Comparison of ENCODE assay signal across 32 cellular contexts in the genomic region with DNA sequence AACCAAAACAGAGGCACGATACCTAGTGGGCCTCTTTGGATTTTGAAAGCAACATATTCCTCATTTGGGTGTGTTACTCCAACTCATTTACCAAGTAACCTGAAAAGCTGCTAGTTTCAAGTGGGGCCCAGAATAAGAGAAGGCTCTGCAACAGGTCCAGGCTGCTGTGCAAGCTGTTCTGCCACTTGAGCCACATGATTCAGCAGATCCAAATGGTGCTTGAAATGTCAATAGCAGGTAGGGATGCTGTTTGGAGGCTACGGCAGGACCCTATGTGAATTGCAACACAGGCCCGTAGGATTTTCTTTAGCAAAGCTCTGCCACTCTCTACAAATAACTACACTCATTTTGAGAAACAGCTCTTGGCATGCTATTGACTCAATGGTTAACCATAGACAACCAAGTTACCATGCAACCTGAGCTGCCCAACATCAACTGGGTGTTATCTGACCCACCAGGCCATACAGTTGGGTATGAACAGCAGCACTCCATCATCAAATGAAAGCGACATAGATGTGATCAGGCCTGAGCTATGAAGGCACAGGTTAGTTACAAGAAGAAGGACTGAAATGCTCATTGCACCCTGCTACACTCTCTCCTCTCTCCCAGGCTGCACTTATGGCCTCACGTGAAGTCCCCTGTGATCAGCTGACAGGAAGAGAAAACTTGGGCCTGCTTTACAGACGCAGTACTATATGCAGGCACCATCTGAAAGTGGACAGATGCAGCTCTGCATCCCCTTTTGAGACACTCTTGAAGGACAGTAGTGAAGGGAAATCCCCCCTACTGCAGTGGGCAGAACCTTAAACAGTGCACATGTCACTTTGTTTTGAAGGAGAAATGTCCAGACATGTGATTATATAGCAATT. TPM values are rescaled to one million over a fixed set of nuclear protein-coding genes. Genes with fewer than 3 reads are reported as not detected.
DNase-seq lines count a peak whose midpoint lies in the region; ATAC-seq, FAIRE-seq and TF ChIP-seq lines count a peak whose summit lies in the region.
"Had no signal": no experiment of that assay in that cellular context is flagged by ENCODE, and none has a peak within 500 bp of the region (broad histone marks: within the 10 kb centered on the region; RNA-seq: fewer than 3 reads in every experiment).

No MANE protein-coding gene starts in this region.

- H3K36me3 Mint-ChIP-seq in activated T-cell treated with anti-CD3 and anti-CD28 coated beads, Interleukin-2, amount 50 U/mL, for 72 hours (ENCODE audit: insufficient read depth in 2 of 2): peaks cover under 1 to 5% of the 10 kb centered on the region in 2 donors
- H3K36me3 Mint-ChIP-seq in HFFc6 (ENCODE audit: low read depth): peaks cover under 1% of the 10 kb centered on the region; the same call in 1 of the 2 replicates
- H3K36me3 Mint-ChIP-seq: CD8-positive, alpha-beta T cell had no signal

- H3K4me2 ChIP-seq in GM12878 (ENCODE audit: control insufficient read depth, insufficient read depth): no peak overlapping the region

- peak overlapping the region; percentile 27 to 64 for H3K4me3 Mint-ChIP-seq in activated T-cell treated with anti-CD3 and anti-CD28 coated beads, Interleukin-2, amount 50 U/mL, for 72 hours
- no peak overlapping the region for H3K4me3 Mint-ChIP-seq in HFFc6
- H3K4me3 Mint-ChIP-seq: activated B cell treated with CpG ODN at 0.5 μM for 24 hours; B cell; CD8-positive, alpha-beta T cell; naive thymus-derived CD4-positive, alpha-beta T cell had no signal

- no peak for TF ChIP-seq RAD21 in GM12878 (IDR thresholded peaks at IDR 0.05; ENCODE audit: insufficient read depth, low read depth, low read length)

- H3K4me1 Mint-ChIP-seq in activated T-cell treated with anti-CD3 and anti-CD28 coated beads, Interleukin-2, amount 50 U/mL, for 72 hours (ENCODE audit: low read depth): peaks cover 51% of the 10 kb centered on the region
- H3K4me1 Mint-ChIP-seq in HFFc6 (ENCODE audit: low read depth): no peaks in the 10 kb centered on the region

- H3K27me3 ChIP-seq in GM12878 (replicated peaks in 1 of 2; ENCODE audit: control insufficient read depth in 2 of 2, insufficient read depth in 2 of 2, low read length in 1 of 2) (no peaks in the 10 kb centered on the region), thyroid gland (no peaks in the 10 kb centered on the region)
- H3K27me3 ChIP-seq: sigmoid colon had no signal

- H3K9me3 Mint-ChIP-seq in activated T-cell treated with anti-CD3 and anti-CD28 coated beads, Interleukin-2, amount 50 U/mL, for 72 hours: peaks cover under 1 to 6% of the 10 kb centered on the region in 2 donors
- H3K9me3 Mint-ChIP-seq in HFFc6: peaks cover 4% of the 10 kb centered on the region

- CTCF ChIA-PET in GM12878 (lab: Yijun Ruan, JAX): interaction anchor here (1.1 to 1.8 kb wide), 4 partner anchors 10 to 34 kb away, joined by 3 to 7 read pairs (median 3); no protein-coding TSS in a partner anchor

- no peak for FAIRE-seq in GM12878 (lab: Jason Lieb, UNC)
- FAIRE-seq: endometrium had no signal

- peaks cover 22% of the 10 kb centered on the region for H3K27me3 Mint-ChIP-seq in activated T-cell treated with anti-CD3 and anti-CD28 coated beads, Interleukin-2, amount 50 U/mL, for 72 hours (ENCODE audit: low read depth)
- peaks cover 33% of the 10 kb centered on the region for H3K27me3 Mint-ChIP-seq in HFFc6 (ENCODE audit: insufficient read depth)

- H4K20me1 ChIP-seq in GM12878 (ENCODE audit: control insufficient read depth, insufficient read depth): no peaks in the 10 kb centered on the region

- no peaks in the 10 kb centered on the region for H3K79me2 ChIP-seq in GM12878 (ENCODE audit: control insufficient read depth, insufficient read depth, low read length)

- in situ Hi-C loops in GM12878 (cut with MboI): no loop called here

- H3K4me3 ChIP-seq in GM12878 (no peak overlapping the region), thyroid gland (replicated peaks in 1 of 3) (no peak overlapping the region)
- H3K4me3 ChIP-seq: heart left ventricle, left ventricle myocardium inferior, sigmoid colon, SJSA1 had no signal

- 16% methylated on average over 6 of the region's 6 CpGs for WGBS in GM12878 (ENCODE audit: insufficient coverage, insufficient replicate concordance, low lambda C conversion rate, missing lambda C conversion rate)
- 59 to 66% methylated on average over 6 of the region's 6 CpGs for WGBS in thyroid gland, 2 donors

- ATAC-seq in activated T-cell treated with anti-CD3 and anti-CD28 coated beads, Interleukin-2, amount 50 U/mL, for 72 hours (replicated peaks in 1 of 2): peak; percentile 61 to 74
- ATAC-seq in GM12878: peak; percentile 47
- ATAC-seq: CD8-positive, alpha-beta T cell; heart left ventricle; naive thymus-derived CD4-positive, alpha-beta T cell had no signal

- no TSS peak for BruUV-seq in GM12878 (replicated peaks; lab: Mats Ljungman, UMichigan)

- no peaks in the 10 kb centered on the region; the same call in 2 of the 3 replicates for H3K9me3 ChIP-seq in GM12878 (replicated peaks; ENCODE audit: control insufficient read depth, insufficient read depth, low read length)
- H3K9me3 ChIP-seq in thyroid gland: no peaks in the 10 kb centered on the region
- H3K9me3 ChIP-seq: sigmoid colon, SJSA1 had no signal

- peak overlapping the region; percentile 4; the same call in 1 of the 2 replicates for H2AFZ ChIP-seq in GM12878 (ENCODE audit: control insufficient read depth, low read depth, low read length)

- POLR2A ChIA-PET in GM12878 (lab: Charles Lee): interaction anchor here (0.6 kb wide), 1 partner anchor 9 kb away, joined by 4 read pairs; no protein-coding TSS in a partner anchor

- peak overlapping the region; percentile 15 for H3K27ac Mint-ChIP-seq in activated T-cell treated with anti-CD3 and anti-CD28 coated beads, Interleukin-2, amount 50 U/mL, for 72 hours
- H3K27ac Mint-ChIP-seq in HFFc6: no peak overlapping the region
- H3K27ac Mint-ChIP-seq: activated B cell treated with CpG ODN at 0.5 μM for 24 hours; activated naive CD4-positive, alpha-beta T cell treated with anti-CD3 and anti-CD28 coated beads, Interleukin-2, amount 50 U/mL, for 72 hours; B cell; CD8-positive, alpha-beta T cell; naive thymus-derived CD4-positive, alpha-beta T cell had no signal

- no peak overlapping the region for H3K9ac ChIP-seq in GM12878 (ENCODE audit: control insufficient read depth, insufficient read depth, low read length)

- TF ChIP-seq POLR2A in GM12878 (IDR thresholded peaks at IDR 0.05; ENCODE audit: low read depth, low read length) (no peak), thyroid gland (IDR thresholded peaks at IDR 0.05) (no peak)

- H3K36me3 ChIP-seq in GM12878 (ENCODE audit: control insufficient read depth in 2 of 2, insufficient read depth in 2 of 2, low read length in 1 of 2): no peaks in the 10 kb centered on the region
- no peaks in the 10 kb centered on the region for H3K36me3 ChIP-seq in thyroid gland
- H3K36me3 ChIP-seq: brain microvascular endothelial cell, heart left ventricle, left ventricle myocardium inferior, sigmoid colon, SJSA1 had no signal

- SMC1A ChIA-PET in GM12878 (lab: Charles Lee; ENCODE audit: uncharacterized antibody, unreplicated experiment): interaction anchor here (0.8 to 2.1 kb wide), 3 partner anchors 11 to 355 kb away, joined by 3 to 8 read pairs (median 4); no protein-coding TSS in a partner anchor

- H3K27ac ChIP-seq in GM12878 (ENCODE audit: control insufficient read depth, insufficient read depth) (no peak overlapping the region), thyroid gland (no peak overlapping the region)
- H3K27ac ChIP-seq: brain microvascular endothelial cell, heart left ventricle, left ventricle myocardium inferior, RWPE1, sigmoid colon, SJSA1 had no signal

- TF ChIP-seq CTCF in GM12878 (IDR thresholded peaks at IDR 0.05 in 2 of 3, conservative IDR thresholded peaks at IDR 0.05 in 1 of 3; ENCODE audit: control insufficient read depth in 2 of 3, extremely low read depth in 1 of 3, insufficient read depth in 1 of 3, low read depth in 3 of 3, low read length in 3 of 3) (no peak), thyroid gland (IDR thresholded peaks at IDR 0.05) (no peak), HFFc6 (IDR thresholded peaks at IDR 0.05) (no peak)

- H3K4me1 ChIP-seq in GM12878 (ENCODE audit: control insufficient read depth, insufficient read depth, low read length) (peaks cover 29% of the 10 kb centered on the region), thyroid gland (peaks cover 0 to 4% of the 10 kb centered on the region in 2 donors)
- H3K4me1 ChIP-seq: left ventricle myocardium inferior, sigmoid colon, SJSA1 had no signal

- TF ChIP-seq EP300 in GM12878 (IDR thresholded peaks at IDR 0.05; ENCODE audit: borderline replicate concordance in 1 of 2, control insufficient read depth in 1 of 2, low read depth in 2 of 2, low read length in 2 of 2): no peak

- RAD21 ChIA-PET in GM12878 (lab: Charles Lee; ENCODE audit: unreplicated experiment): interaction anchor here (0.8 to 2.0 kb wide), 4 partner anchors 9 to 351 kb away, joined by 3 to 6 read pairs (median 4); no protein-coding TSS in a partner anchor

- peak; percentile 29 to 40 for DNase-seq in activated T-cell treated with anti-CD3 and anti-CD28 coated beads, Interleukin-2, amount 50 U/mL, for 72 hours
- DNase-seq in activated T-cell treated with anti-CD3 and anti-CD28 coated beads, Interleukin-2, amount 50 U/mL, for 48 hours: no peak
- DNase-seq in NCI-H524 (lab: John Stamatoyannopoulos, UW): peak; percentile 98 to 99
- no peak for DNase-seq in GM12878 (ENCODE audit: low read depth, low spot score)
- peak; percentile 67 to 69 for DNase-seq in thyroid gland
- DNase-seq in activated naive CD4-positive, alpha-beta T cell treated with Interleukin-2 at 50 U/mL for 16 hours: no peak
- no peak for DNase-seq in HFFc6
- no peak for DNase-seq in AML-193 (lab: John Stamatoyannopoulos, UW)
- DNase-seq: activated B cell treated with CpG ODN at 0.5 μM for 24 hours; activated CD4-positive, alpha-beta T cell treated with anti-CD3 and anti-CD28 coated beads, Interleukin-2, amount 50 U/mL, for 1 hour; brain microvascular endothelial cell; CD8-positive, alpha-beta T cell; cerebellar nuclear complex; dermis blood vessel endothelial cell; DMS 273 treated with DMSO at 0.1 percent for 48 hours; foreskin melanocyte; HCEC 1CT; heart left ventricle; islet precursor cell; left ventricle myocardium inferior; naive thymus-derived CD4-positive, alpha-beta T cell; NCI-H1048; NCI-H526 treated with DMSO at 0.1 percent for 48 hours; nucleus accumbens; sigmoid colon; stimulated activated CD4-positive, alpha-beta T cell treated with anti-CD3 and anti-CD28 coated beads, Interleukin-4, amount 100 ng/mL, for 1 hour; trophoblast cell had no signal

- intact Hi-C loops in GM12878 (cut with micrococcal nuclease; ENCODE audit: unreplicated experiment) (no loop called here), thyroid gland (cut with DNase I) (no loop called here)

RNA-seq across cellular contexts. Expression of a gene that starts 9.5 kb away (rescaled TPM):
- total RNA-seq in activated T-cell treated with anti-CD3 and anti-CD28 coated beads, Interleukin-2, amount 50 U/mL, for 72 hours: 10 to 100 TPM in 1 of 2 donors, 1 to 10 TPM in 1; 7.6 to 11.5 TPM
- 6.4 and 7.5 TPM in 2 replicates for total RNA-seq in GM12878 (2013; cell fraction: nucleolus; rRNA removed)
- total RNA-seq in GM12878 (2014; rRNA removed): 2.8 and 2.9 TPM in 2 replicates
- 2.8 and 3.1 TPM in 2 replicates for total RNA-seq in GM12878 (2014; rRNA removed; fragmentation: Illumina TruSeq; extraction: Trizol)
- total RNA-seq in GM12878 (2021): 1.6 and 2.2 TPM in 2 replicates
- polyA plus RNA-seq in GM12878 (2011; ENCODE audit: low read depth): not detected
- polyA plus RNA-seq in GM12878 (2011; rRNA removed): 0.43 and 0.52 TPM in 2 replicates
- 0.18 and 0.33 TPM in 2 replicates for polyA plus RNA-seq in GM12878 (2011; cell fraction: cytosol; rRNA removed)
- polyA plus RNA-seq in GM12878 (2011; cell fraction: nucleus; rRNA removed): 0.88 and 1.0 TPM in 2 replicates
- 0.26 and 0.52 TPM in 2 replicates for polyA plus RNA-seq in GM12878 (2012)
- 0.95 and 1.2 TPM in 2 replicates for polyA plus RNA-seq in GM12878 (2014; fragmentation: Illumina TruSeq; extraction: Trizol)
- polyA plus RNA-seq in GM12878 (2014; fragmentation: Nextera tagmentation; extraction: Ambion mirVana): under 1 TPM; 0.37 to 0.42 TPM
- polyA plus RNA-seq in GM12878 (2014; rRNA removed): 1.6 and 2.0 TPM in 2 replicates
- 1 to 10 TPM in 1 of 2 experiments, under 1 TPM in 1; 0.72 to 1.6 TPM for polyA plus RNA-seq in GM12878 (2016; fragmentation: Nextera tagmentation; extraction: Ambion mirVana)
- polyA minus RNA-seq in GM12878 (2011; rRNA and poly(A)+ RNA removed): 1.4 and 1.7 TPM in 2 replicates
- 0.42 TPM in 1 of 2 replicates, not detected in the other for polyA minus RNA-seq in GM12878 (2011; cell fraction: cytosol; rRNA and poly(A)+ RNA removed)
- polyA minus RNA-seq in GM12878 (2011; cell fraction: nucleus; rRNA and poly(A)+ RNA removed): 0.85 and 1.6 TPM in 2 replicates
- total RNA-seq in thyroid gland: under 1 TPM in 3 of 4 donors, not detected in 1; 0.13 to 0.49 (median 0.22) TPM
- under 1 TPM in 1 of 6 experiments, not detected in 5; 0.14 TPM for total RNA-seq in HFFc6 (2021; fragmentation: NEBNext Ultra II Directional; extraction: Animal tissue kit (Norgen Biotek cat#: 25700))

Comparison
In these comparisons a context has a peak if more than half of its experiments do, and no peak if none do; other contexts are left out.
1. DNase-seq: peak in activated T-cell treated with anti-CD3 and anti-CD28 coated beads, Interleukin-2, amount 50 U/mL, for 72 hours (2 of 2), NCI-H524 (2 of 2) and thyroid gland (2 of 2); none in activated T-cell treated with anti-CD3 and anti-CD28 coated beads, Interleukin-2, amount 50 U/mL, for 48 hours (0 of 2), GM12878 (single experiment), activated naive CD4-positive, alpha-beta T cell treated with Interleukin-2 at 50 U/mL for 16 hours (single experiment), HFFc6 (single experiment) and AML-193 (0 of 2).